11 cellular contexts compared by ENCODE assay signal in the genomic region with DNA sequence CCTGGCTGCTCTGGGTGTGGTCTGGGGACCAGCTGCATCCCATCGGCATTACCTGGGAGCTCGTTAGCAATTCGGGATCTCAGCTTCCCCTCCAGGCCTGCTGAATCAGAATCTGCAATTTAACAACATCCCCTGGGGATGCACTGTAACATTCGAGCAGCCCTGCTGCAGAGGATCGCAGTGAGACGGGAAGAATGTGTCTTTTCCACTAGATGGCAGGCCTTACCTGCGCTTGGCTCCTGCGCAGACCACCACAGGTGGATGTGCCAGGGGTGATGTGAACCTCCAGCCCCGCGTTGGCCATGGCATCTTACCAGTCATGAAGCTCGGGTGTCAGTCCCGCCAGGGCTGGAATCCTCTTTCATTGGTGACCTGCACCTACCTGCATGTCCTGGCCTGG.
DNase-seq lines count a peak whose midpoint lies in the region; ATAC-seq and TF ChIP-seq lines count a peak whose summit lies in the region.
"Had no signal": no experiment of that assay in that cellular context is flagged by ENCODE, and none has a peak within 500 bp of the region (broad histone marks: within the 10 kb centered on the region; RNA-seq: fewer than 3 reads in every experiment).

No MANE protein-coding gene starts in this region.

- no peaks in the 10 kb centered on the region; a peak in 1 of 5 replicates for H3K9me3 Mint-ChIP-seq in H9

- H3K79me1 ChIP-seq in H9 (ENCODE audit: insufficient read depth, low read depth, low read length, poor library complexity, severe bottlenecking): no peaks in the 10 kb centered on the region

- H3K9me3 ChIP-seq in A673 (ENCODE audit: low read depth, low read length, poor library complexity, severe bottlenecking): no peaks in the 10 kb centered on the region
- no peaks in the 10 kb centered on the region for H3K9me3 ChIP-seq in H9 (ENCODE audit: control insufficient read depth, low read depth, low read length)
- no peaks in the 10 kb centered on the region for H3K9me3 ChIP-seq in vagina
- H3K9me3 ChIP-seq: left lung had no signal

- WGBS in H9 (ENCODE audit: extremely low coverage, insufficient read length, low lambda C conversion rate): no CpG with 5 or more reads among the region's 12 CpGs

- no peak overlapping the region for H2AFZ ChIP-seq in H9 (ENCODE audit: low read length)

- POLR2A ChIA-PET in A673 (lab: Charles Lee; ENCODE audit: low non-redundant PET): no interaction called here

- CTCF ChIA-PET in A673 (lab: Charles Lee): interaction anchor here (0.5 to 2.4 kb wide), 6 partner anchors 208 to 1049 kb away, joined by 3 to 21 read pairs (median 5); no protein-coding TSS in a partner anchor

- peak; percentile 68 for DNase-seq in A673 (ENCODE audit: low spot score)
- DNase-seq in H9: peak; percentile 90
- DNase-seq in RPMI8226: peak; percentile 11
- peak in 40 of 42 donors; percentile 6 to 73 (median 44) for DNase-seq in head of caudate nucleus
- no peak for DNase-seq in RKO (ENCODE audit: low spot score)
- no peak for DNase-seq in vagina (ENCODE audit: extremely low spot score in 2 of 2)
- no peak for DNase-seq in ureter (ENCODE audit: low spot score)
- DNase-seq: activated effector memory CD4-positive, alpha-beta T cell treated with Interleukin-2 at 50 U/mL for 16 hours; left lung; NCI-H1694 had no signal

- H4K8ac ChIP-seq in H9 (replicated peaks; ENCODE audit: insufficient read length, low read depth, low read length): no peak overlapping the region

- BruUV-seq in A673 (replicated peaks; lab: Mats Ljungman, UMichigan): no TSS peak

- H4K91ac ChIP-seq in H9 (ENCODE audit: insufficient read length, low read depth, low read length): no peak overlapping the region

- H3K9ac ChIP-seq in H9 (ENCODE audit: extremely low read depth, insufficient read length, low read length): no peak overlapping the region

- H3K27me3 ChIP-seq in A673 (replicated peaks; ENCODE audit: insufficient read depth, low read depth, low read length, poor library complexity) (no peaks in the 10 kb centered on the region), H9 (ENCODE audit: insufficient read depth, low read length) (no peaks in the 10 kb centered on the region), vagina (no peaks in the 10 kb centered on the region)

- no peak for TF ChIP-seq POLR2A in vagina (IDR thresholded peaks at IDR 0.05)

- peaks cover 2% of the 10 kb centered on the region; the same call in 1 of the 2 replicates for H3K27me3 Mint-ChIP-seq in H9 (ENCODE audit: low read depth)

- no peak overlapping the region for H3K18ac ChIP-seq in H9 (ENCODE audit: insufficient read length, low read depth, low read length)

- H2BK5ac ChIP-seq in H9 (ENCODE audit: insufficient read length, low read length): no peak overlapping the region

- H3K23me2 ChIP-seq in H9 (ENCODE audit: insufficient read length, low read depth, low read length, poor library complexity, severe bottlenecking): no peaks in the 10 kb centered on the region

- H3K4ac ChIP-seq in H9 (ENCODE audit: low read depth, low read length): no peak overlapping the region

- no peak overlapping the region for H2BK12ac ChIP-seq in H9 (ENCODE audit: insufficient read length, low read depth, low read length)

- no peaks in the 10 kb centered on the region for H4K20me1 ChIP-seq in H9 (ENCODE audit: control insufficient read depth, insufficient read depth, insufficient read length)

- peak overlapping the region; percentile 13 to 59 (median 57); a peak in 2 of 7 replicates for H3K27ac Mint-ChIP-seq in H9

- H2BK120ac ChIP-seq in H9 (ENCODE audit: low read depth, low read length, poor library complexity, severe bottlenecking): no peak overlapping the region

- no peak overlapping the region for H3K4me2 ChIP-seq in H9 (ENCODE audit: insufficient read depth, insufficient read length, low read length)

- H3K4me1 Mint-ChIP-seq in H9: peaks cover 27 to 28% of the 10 kb centered on the region in 2 experiments

- no peak for ATAC-seq in GM21515 (IDR thresholded peaks at IDR 0.05; ENCODE audit: unreplicated experiment)
- ATAC-seq: left lung had no signal

- H2BK20ac ChIP-seq in H9 (ENCODE audit: low read depth, low read length, poor library complexity, severe bottlenecking): no peak overlapping the region

- H2BK15ac ChIP-seq in H9 (ENCODE audit: low read depth, low read length): no peak overlapping the region

- TF ChIP-seq CTCF in A673 (conservative IDR thresholded peaks at IDR 0.05; ENCODE audit: low read depth, low read length): peak; percentile 62
- TF ChIP-seq CTCF in H9 (conservative IDR thresholded peaks at IDR 0.05): peak; percentile 94
- TF ChIP-seq CTCF in vagina (IDR thresholded peaks at IDR 0.05): no peak

- H3K4me3 Mint-ChIP-seq in H9: no peak overlapping the region; a peak in 2 of 5 replicates

- intact Hi-C loops in A673 (cut with micrococcal nuclease; ENCODE audit: unreplicated experiment): loop anchor here (1.0 kb wide), 1 partner anchor 459 kb away; no protein-coding TSS in a partner anchor
- intact Hi-C loops in head of caudate nucleus (cut with DNase I): no loop called here
- intact Hi-C loops in vagina (cut with DNase I): no loop called here

- H3K27ac ChIP-seq in A673 (ENCODE audit: low read depth, low read length, poor library complexity, severe bottlenecking) (peak overlapping the region; percentile 1), H9 (ENCODE audit: insufficient read length, low read depth, low read length) (no peak overlapping the region), vagina (no peak overlapping the region)
- H3K27ac ChIP-seq: left lung had no signal

- no peak overlapping the region for H3K23ac ChIP-seq in H9 (ENCODE audit: insufficient read length, low read depth, low read length)

- no peak overlapping the region for H3K56ac ChIP-seq in H9 (ENCODE audit: insufficient read length, low read depth, low read length)

- no peaks in the 10 kb centered on the region for H3K36me3 Mint-ChIP-seq in H9 (ENCODE audit: insufficient read depth in 1 of 3, low read depth in 3 of 3)

- H3T11ph ChIP-seq in H9 (ENCODE audit: low read length): no peak overlapping the region

- H4K5ac ChIP-seq in H9 (ENCODE audit: insufficient read length, low read depth, low read length): no peak overlapping the region

- peaks cover 20% of the 10 kb centered on the region for H3K36me3 ChIP-seq in A673 (ENCODE audit: insufficient read depth, low read length, poor library complexity, severe bottlenecking)
- H3K36me3 ChIP-seq in vagina: no peaks in the 10 kb centered on the region

- no peak overlapping the region for H3K4me3 ChIP-seq in A673 (ENCODE audit: low read depth, low read length, poor library complexity, severe bottlenecking)
- no peak overlapping the region for H3K4me3 ChIP-seq in vagina
- H3K4me3 ChIP-seq: left lung had no signal

- H3K14ac ChIP-seq in H9 (ENCODE audit: insufficient read depth, low read length): no peak overlapping the region

- no peaks in the 10 kb centered on the region for H3K79me2 ChIP-seq in H9 (ENCODE audit: insufficient read depth, low read length)

- peaks cover 23% of the 10 kb centered on the region for H3K4me1 ChIP-seq in A673 (ENCODE audit: insufficient read depth, low read length, poor library complexity, severe bottlenecking)
- peaks cover under 1% of the 10 kb centered on the region; the same call in 1 of the 2 replicates for H3K4me1 ChIP-seq in H9 (ENCODE audit: insufficient read depth, low read length)
- H3K4me1 ChIP-seq in vagina: no peaks in the 10 kb centered on the region
- H3K4me1 ChIP-seq: left lung had no signal

- no peak overlapping the region for H2AK5ac ChIP-seq in H9 (ENCODE audit: insufficient read length, low read length)

Comparison
In these comparisons a context has a peak if more than half of its experiments do, and no peak if none do; other contexts are left out.
1. DNase-seq: peak in A673 (single experiment), H9 (single experiment), RPMI8226 (single experiment) and head of caudate nucleus (40 of 42); none in RKO (single experiment), vagina (0 of 2) and ureter (single experiment).
2. CTCF ChIP-seq: peak in A673 (single experiment) and H9 (single experiment); none in vagina (0 of 3).